ENCODE assay signal across 27 cellular contexts in genomic region chr16:5972747-5973146, GRCh38.
"Had no signal": no experiment of that assay in that cellular context is flagged by ENCODE, and none has a peak within 500 bp of the region (broad histone marks: within the 10 kb centered on the region; RNA-seq: fewer than 3 reads in every experiment).

No MANE protein-coding gene starts in this region.

- H3K4me3 Mint-ChIP-seq: dendritic cell treated with granulocyte-macrophage colony-stimulating factor and Interleukin-4, amounts not matched to agents 40 ng/mL and 50 ng/mL, for 4 days; effector memory CD8-positive, alpha-beta T cell; endodermal cell; naive B cell had no signal

- H3K27ac ChIP-seq: colonic mucosa, epithelial cell of prostate, esophagus squamous epithelium, gastrocnemius medialis, heart right ventricle, left lung, lower lobe of right lung had no signal

- H3K4me1 ChIP-seq: colonic mucosa, esophagus squamous epithelium, gastrocnemius medialis, heart right ventricle, left lung, lower lobe of right lung had no signal

- H3K36me3 ChIP-seq: colonic mucosa, esophagus squamous epithelium, gastrocnemius medialis, heart right ventricle, left lung, lower lobe of right lung had no signal

- DNase-seq: colonic mucosa; cortex of kidney; effector CD8-positive, alpha-beta T cell; effector memory CD8-positive, alpha-beta T cell; endodermal cell; erythroblast; esophagus squamous epithelium; foreskin fibroblast; foreskin melanocyte; gastrocnemius medialis; glutamatergic neuron; head of caudate nucleus; heart right ventricle; hippocampal formation; left cardiac atrium; left lung; left ventricle myocardium superior; lower lobe of right lung; mesendoderm; naive B cell had no signal

- H3K4me1 Mint-ChIP-seq: endodermal cell, naive B cell had no signal

- H3K27me3 Mint-ChIP-seq: dendritic cell treated with granulocyte-macrophage colony-stimulating factor and Interleukin-4, amounts not matched to agents 40 ng/mL and 50 ng/mL, for 4 days; effector memory CD8-positive, alpha-beta T cell; naive B cell had no signal

- H3K27me3 ChIP-seq: colonic mucosa, esophagus squamous epithelium, gastrocnemius medialis, heart right ventricle, left lung had no signal

- ATAC-seq: effector memory CD8-positive, alpha-beta T cell; esophagus mucosa; gastrocnemius medialis; heart right ventricle; left cardiac atrium; left lung; left ventricle myocardium superior; lower lobe of right lung had no signal

- H3K36me3 Mint-ChIP-seq: naive B cell had no signal

- H3K9me3 ChIP-seq: colonic mucosa, esophagus squamous epithelium, gastrocnemius medialis, lower lobe of right lung, mucosa of descending colon had no signal

- H3K4me3 ChIP-seq: colonic mucosa, esophagus squamous epithelium, gastrocnemius medialis, heart right ventricle, left lung, lower lobe of right lung, mucosa of descending colon had no signal

- FAIRE-seq: endometrium, islet of Langerhans, keratinocyte had no signal

- H3K27ac Mint-ChIP-seq: dendritic cell treated with granulocyte-macrophage colony-stimulating factor and Interleukin-4, amounts not matched to agents 40 ng/mL and 50 ng/mL, for 4 days; effector memory CD8-positive, alpha-beta T cell; endodermal cell; naive B cell had no signal
